Comparison of ENCODE assay signal across 27 cellular contexts in the genomic region with DNA sequence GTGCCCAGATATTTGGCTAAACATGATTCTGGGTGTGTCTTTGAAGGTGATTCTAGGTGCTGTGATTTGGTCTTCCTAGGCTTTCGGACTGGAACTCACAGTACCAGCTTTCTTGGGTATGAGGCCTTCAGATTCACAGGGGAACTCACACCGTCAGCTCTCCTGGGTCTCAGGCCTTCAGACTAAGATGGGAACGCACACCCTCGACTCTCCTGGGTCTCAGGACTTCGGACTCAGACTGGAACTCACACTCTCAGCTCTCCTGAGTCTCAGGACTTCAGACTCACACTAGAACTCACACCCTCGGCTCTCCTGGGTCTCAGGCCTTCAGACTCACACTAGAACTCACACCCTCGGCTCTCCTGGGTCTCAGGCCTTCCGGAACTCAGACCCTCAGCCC.
DNase-seq lines count a peak whose midpoint lies in the region; ATAC-seq and TF ChIP-seq lines count a peak whose summit lies in the region.
"Had no signal": no experiment of that assay in that cellular context is flagged by ENCODE, and none has a peak within 500 bp of the region (broad histone marks: within the 10 kb centered on the region; RNA-seq: fewer than 3 reads in every experiment).

No MANE protein-coding gene starts in this region.

- ATAC-seq in effector memory CD8-positive, alpha-beta T cell (replicated peaks) = no peak

- no peak overlapping the region for H3K4me2 ChIP-seq in OCI-LY3 (ENCODE audit: low read length)
- H3K4me2 ChIP-seq: KMS-11 had no signal

- POLR2A ChIA-PET in activated CD4-positive, alpha-beta memory T cell treated with anti-CD3 and anti-CD28 coated beads for 36 hours (lab: Charles Lee) = no interaction called here
- POLR2A ChIA-PET in activated CD4-positive, alpha-beta memory T cell treated with anti-CD3 and anti-CD28 coated beads, Interleukin-2, amount 10 ng/mL, durations not matched to agents 7 days and 5 days (lab: Charles Lee) = no interaction called here

- peaks cover 8% of the 10 kb centered on the region for H3K27me3 Mint-ChIP-seq in activated CD4-positive, alpha-beta memory T cell treated with anti-CD3 and anti-CD28 coated beads for 36 hours
- peaks cover 2% of the 10 kb centered on the region for H3K27me3 Mint-ChIP-seq in activated CD4-positive, alpha-beta memory T cell treated with anti-CD3 and anti-CD28 coated beads, Interleukin-2, amount 10 ng/mL, durations not matched to agents 7 days and 5 days
- H3K27me3 Mint-ChIP-seq in effector memory CD8-positive, alpha-beta T cell = no peaks in the 10 kb centered on the region
- H3K27me3 Mint-ChIP-seq in progenitor cell of endocrine pancreas = peaks cover 14% of the 10 kb centered on the region
- peaks cover 12% of the 10 kb centered on the region for H3K27me3 Mint-ChIP-seq in HFFc6 (ENCODE audit: insufficient read depth)
- H3K27me3 Mint-ChIP-seq: B cell had no signal

- no peaks in the 10 kb centered on the region for H4K20me1 ChIP-seq in OCI-LY3 (ENCODE audit: insufficient read depth, low read length)

- intact Hi-C loops in activated CD4-positive, alpha-beta memory T cell treated with anti-CD3 and anti-CD28 coated beads for 36 hours (cut with micrococcal nuclease) = no loop called here

- TF ChIP-seq CTCF in OCI-LY3 (IDR thresholded peaks at IDR 0.05; ENCODE audit: low read depth, low read length) (no peak), progenitor cell of endocrine pancreas (IDR thresholded peaks at IDR 0.05; ENCODE audit: unreplicated experiment) (no peak), HFFc6 (IDR thresholded peaks at IDR 0.05) (no peak)

- peak overlapping the region; percentile 74 for H3K27ac Mint-ChIP-seq in activated CD4-positive, alpha-beta memory T cell treated with anti-CD3 and anti-CD28 coated beads for 36 hours
- no peak overlapping the region for H3K27ac Mint-ChIP-seq in activated CD4-positive, alpha-beta memory T cell treated with anti-CD3 and anti-CD28 coated beads, Interleukin-2, amount 10 ng/mL, durations not matched to agents 7 days and 5 days
- peak overlapping the region; percentile 91 to 95 for H3K27ac Mint-ChIP-seq in effector memory CD8-positive, alpha-beta T cell
- H3K27ac Mint-ChIP-seq in progenitor cell of endocrine pancreas = peak overlapping the region; percentile 7
- no peak overlapping the region for H3K27ac Mint-ChIP-seq in HFFc6
- H3K27ac Mint-ChIP-seq: B cell had no signal

- no peaks in the 10 kb centered on the region for H3K9me3 ChIP-seq in OCI-LY3 (ENCODE audit: insufficient read depth, low read length)

- CTCF ChIA-PET in activated CD4-positive, alpha-beta memory T cell treated with anti-CD3 and anti-CD28 coated beads for 36 hours (lab: Charles Lee) = no interaction called here
- CTCF ChIA-PET in activated CD4-positive, alpha-beta memory T cell treated with anti-CD3 and anti-CD28 coated beads, Interleukin-2, amount 10 ng/mL, durations not matched to agents 7 days and 5 days (lab: Charles Lee) = no interaction called here

- peaks cover 5% of the 10 kb centered on the region for H3K4me1 Mint-ChIP-seq in activated CD4-positive, alpha-beta memory T cell treated with anti-CD3 and anti-CD28 coated beads for 36 hours (ENCODE audit: low read depth)
- H3K4me1 Mint-ChIP-seq in activated CD4-positive, alpha-beta memory T cell treated with anti-CD3 and anti-CD28 coated beads, Interleukin-2, amount 10 ng/mL, durations not matched to agents 7 days and 5 days = peaks cover 4% of the 10 kb centered on the region
- peaks cover 0 to 2% of the 10 kb centered on the region in 2 donors for H3K4me1 Mint-ChIP-seq in effector memory CD8-positive, alpha-beta T cell (ENCODE audit: low read depth in 2 of 2)
- H3K4me1 Mint-ChIP-seq in progenitor cell of endocrine pancreas (ENCODE audit: low read depth) (no peaks in the 10 kb centered on the region), HFFc6 (ENCODE audit: low read depth) (no peaks in the 10 kb centered on the region)
- H3K4me1 Mint-ChIP-seq: B cell had no signal

- no peaks in the 10 kb centered on the region for H3K79me2 ChIP-seq in OCI-LY3 (ENCODE audit: low read length)

- no peaks in the 10 kb centered on the region for H3K27me3 ChIP-seq in OCI-LY3 (ENCODE audit: low read depth, low read length)

- H3K4me3 Mint-ChIP-seq in activated CD4-positive, alpha-beta memory T cell treated with anti-CD3 and anti-CD28 coated beads for 36 hours = no peak overlapping the region
- H3K4me3 Mint-ChIP-seq in activated CD4-positive, alpha-beta memory T cell treated with anti-CD3 and anti-CD28 coated beads, Interleukin-2, amount 10 ng/mL, durations not matched to agents 7 days and 5 days = no peak overlapping the region
- H3K4me3 Mint-ChIP-seq in effector memory CD8-positive, alpha-beta T cell = peak overlapping the region in 1 of 2 donors; percentile 69
- H3K4me3 Mint-ChIP-seq in progenitor cell of endocrine pancreas (ENCODE audit: low read depth) (no peak overlapping the region), HFFc6 (no peak overlapping the region)
- H3K4me3 Mint-ChIP-seq: B cell had no signal

- H3K36me3 Mint-ChIP-seq in activated CD4-positive, alpha-beta memory T cell treated with anti-CD3 and anti-CD28 coated beads for 36 hours = no peaks in the 10 kb centered on the region
- H3K36me3 Mint-ChIP-seq in activated CD4-positive, alpha-beta memory T cell treated with anti-CD3 and anti-CD28 coated beads, Interleukin-2, amount 10 ng/mL, durations not matched to agents 7 days and 5 days (ENCODE audit: low read depth) = no peaks in the 10 kb centered on the region
- peaks cover 29% of the 10 kb centered on the region for H3K36me3 Mint-ChIP-seq in effector memory CD8-positive, alpha-beta T cell (ENCODE audit: insufficient read depth)
- H3K36me3 Mint-ChIP-seq in progenitor cell of endocrine pancreas (ENCODE audit: insufficient read depth) (no peaks in the 10 kb centered on the region), HFFc6 (ENCODE audit: low read depth) (no peaks in the 10 kb centered on the region)

- H3K4me1 ChIP-seq in OCI-LY3 (ENCODE audit: low read length) = no peaks in the 10 kb centered on the region

- H3K36me3 ChIP-seq in OCI-LY3 (replicated peaks; ENCODE audit: low read depth, low read length) = no peaks in the 10 kb centered on the region

- H3K4me3 ChIP-seq in OCI-LY3 (ENCODE audit: low read length) = no peak overlapping the region

- H3K27ac ChIP-seq in OCI-LY3 (ENCODE audit: low read length) = no peak overlapping the region
- H3K27ac ChIP-seq: 22Rv1, C4-2B, KMS-11 had no signal

- H2AFZ ChIP-seq in OCI-LY3 (ENCODE audit: low read depth, low read length) = 0 out of 2 replicates have a peak overlapping the region, but pooled peaks have one; percentile 8

- DNase-seq in activated CD4-positive, alpha-beta memory T cell treated with anti-CD3 and anti-CD28 coated beads for 36 hours = no peak
- DNase-seq in activated CD4-positive, alpha-beta memory T cell treated with anti-CD3 and anti-CD28 coated beads, Interleukin-2, amount 10 ng/mL, durations not matched to agents 7 days and 5 days = no peak
- no peak for DNase-seq in effector memory CD8-positive, alpha-beta T cell
- DNase-seq in progenitor cell of endocrine pancreas (ENCODE audit: low spot score, unreplicated experiment) = no peak
- no peak for DNase-seq in cortex of kidney (lab: John Stamatoyannopoulos, UW)
- no peak for DNase-seq in HFFc6
- DNase-seq in activated CD4-positive, CD25-positive, alpha-beta regulatory T cell treated with anti-CD3 and anti-CD28 coated beads, Interleukin-2, amount 50 U/mL, for 72 hours = no peak
- DNase-seq: CD8-positive, alpha-beta memory T cell; DMS 273 treated with DMSO at 0.1 percent for 48 hours; DMS79 treated with DMSO at 0.1 percent for 48 hours; GF-D8; HCEC 1CT; IMR-90; MM.1S; NCI-H1694; NCI-H2029 treated with DMSO at 0.1 percent for 48 hours; NCI-H446 treated with DMSO at 0.1 percent for 48 hours; NCI-H526; NCI-H82; NK-92 treated with Interleukin-12 subunit alpha and Interleukin-12 subunit beta, amount 100 ng/mL, for 24 hours; Right ventricle myocardium superior; RPMI8226 had no signal

- H3K9me3 Mint-ChIP-seq in activated CD4-positive, alpha-beta memory T cell treated with anti-CD3 and anti-CD28 coated beads for 36 hours = peaks cover 14% of the 10 kb centered on the region
- H3K9me3 Mint-ChIP-seq in activated CD4-positive, alpha-beta memory T cell treated with anti-CD3 and anti-CD28 coated beads, Interleukin-2, amount 10 ng/mL, durations not matched to agents 7 days and 5 days = peaks cover 17% of the 10 kb centered on the region
- peaks cover 8 to 13% of the 10 kb centered on the region in 2 donors for H3K9me3 Mint-ChIP-seq in effector memory CD8-positive, alpha-beta T cell
- H3K9me3 Mint-ChIP-seq in progenitor cell of endocrine pancreas (ENCODE audit: low read depth) = no peaks in the 10 kb centered on the region
- peaks cover 12% of the 10 kb centered on the region; the same call in 1 of the 2 replicates for H3K9me3 Mint-ChIP-seq in HFFc6

- no peak overlapping the region for H3K9ac ChIP-seq in OCI-LY3 (ENCODE audit: low read length)
- H3K9ac ChIP-seq: KMS-11 had no signal

Comparison
In these comparisons a context has a peak if more than half of its experiments do, and no peak if none do; other contexts are left out.
1. H3K27ac Mint-ChIP-seq: peak in activated CD4-positive, alpha-beta memory T cell treated with anti-CD3 and anti-CD28 coated beads for 36 hours (single experiment), effector memory CD8-positive, alpha-beta T cell (2 of 2) and progenitor cell of endocrine pancreas (single experiment); none in activated CD4-positive, alpha-beta memory T cell treated with anti-CD3 and anti-CD28 coated beads, Interleukin-2, amount 10 ng/mL, durations not matched to agents 7 days and 5 days (single experiment) and HFFc6 (single experiment).